In the genomic region with DNA sequence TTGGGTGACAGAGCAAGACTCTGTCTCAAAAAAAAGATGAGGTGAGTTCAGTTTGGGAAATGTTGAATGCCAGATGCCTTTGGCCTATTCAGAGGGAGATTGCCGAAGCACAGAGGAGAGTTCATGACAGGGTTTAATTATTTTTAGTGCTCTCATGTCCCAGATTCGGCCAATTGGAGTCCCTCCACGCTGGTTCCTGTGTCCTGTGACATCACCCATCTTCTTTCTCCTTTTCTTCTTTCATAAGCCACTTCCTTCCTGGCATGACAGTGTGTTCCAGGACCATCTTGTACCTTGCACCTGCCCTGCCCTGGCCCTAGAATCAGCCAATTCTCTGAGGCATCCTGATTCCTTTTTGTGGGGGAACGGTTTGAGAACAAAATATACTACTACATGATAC, we compare ENCODE assay signal across 7 cellular contexts. TPM values are rescaled to one million over a fixed set of nuclear protein-coding genes. Genes with fewer than 3 reads are reported as not detected.
A peak's percentile ranks its signal among the peaks of the same experiment; 100 is the strongest.
DNase-seq lines count a peak whose midpoint lies in the region; ATAC-seq and TF ChIP-seq lines count a peak whose summit lies in the region.
"Not testable (repeated sequence)": the region's sequence is repeated elsewhere in the genome, so short reads cannot be mapped to it uniquely, and the experiment has no call there.

No MANE protein-coding gene starts in this region.

- POLR2A ChIA-PET in activated CD4-positive, alpha-beta T cell treated with anti-CD3 and anti-CD28 coated beads for 36 hours (lab: Charles Lee); naive thymus-derived CD4-positive, alpha-beta T cell (lab: Charles Lee): not testable (repeated sequence)

- not testable (repeated sequence) for H3K36me3 ChIP-seq in DND-41 (ENCODE audit: insufficient read depth, low read length); naive thymus-derived CD4-positive, alpha-beta T cell (ENCODE audit: control insufficient read depth in 2 of 3, insufficient read depth in 3 of 3, low read length in 3 of 3); gastrocnemius medialis; upper lobe of right lung

- not testable (repeated sequence) for TF ChIP-seq POLR2A in gastrocnemius medialis (IDR thresholded peaks at IDR 0.05)

- DNase-seq in DND-41; activated CD4-positive, alpha-beta T cell treated with anti-CD3 and anti-CD28 coated beads for 36 hours; activated T-cell treated with anti-CD3 and anti-CD28 coated beads, Interleukin-2, amount 50 U/mL, for 72 hours; activated naive CD8-positive, alpha-beta T cell treated with anti-CD3 and anti-CD28 coated beads, Interleukin-2, amount 50 U/mL, for 24 hours; naive thymus-derived CD4-positive, alpha-beta T cell; gastrocnemius medialis; upper lobe of right lung: not testable (repeated sequence)

- H3K4me3 Mint-ChIP-seq in activated CD4-positive, alpha-beta T cell treated with anti-CD3 and anti-CD28 coated beads for 36 hours; activated T-cell treated with anti-CD3 and anti-CD28 coated beads, Interleukin-2, amount 50 U/mL, for 72 hours; activated naive CD8-positive, alpha-beta T cell treated with anti-CD3 and anti-CD28 coated beads, Interleukin-2, amount 50 U/mL, for 24 hours; naive thymus-derived CD4-positive, alpha-beta T cell: not testable (repeated sequence)

- H3K4me3 ChIP-seq in DND-41 (ENCODE audit: low read depth in 1 of 2, low read length in 2 of 2); naive thymus-derived CD4-positive, alpha-beta T cell (ENCODE audit: low read length); gastrocnemius medialis; upper lobe of right lung: not testable (repeated sequence)

- H3K4me2 ChIP-seq in DND-41 (ENCODE audit: insufficient read depth, low read length), result not testable (repeated sequence)

- intact Hi-C loops in activated CD4-positive, alpha-beta T cell treated with anti-CD3 and anti-CD28 coated beads for 36 hours (cut with DNase I, micrococcal nuclease); naive thymus-derived CD4-positive, alpha-beta T cell (cut with micrococcal nuclease); gastrocnemius medialis (cut with DNase I; ENCODE audit: low total_unique reads); upper lobe of right lung (cut with DNase I): not testable (repeated sequence)

- H3K4me1 ChIP-seq in DND-41 (ENCODE audit: insufficient read depth, low read length); naive thymus-derived CD4-positive, alpha-beta T cell (ENCODE audit: control insufficient read depth in 2 of 2, insufficient read depth in 2 of 2, low read length in 2 of 2); gastrocnemius medialis; upper lobe of right lung: not testable (repeated sequence)

- H3K9ac ChIP-seq in DND-41 (ENCODE audit: low read depth, low read length), result not testable (repeated sequence)

- not testable (repeated sequence) for H2AFZ ChIP-seq in DND-41 (ENCODE audit: low read depth, low read length)

- H3K9me3 ChIP-seq in DND-41 (ENCODE audit: insufficient read depth, low read length, severe bottlenecking); naive thymus-derived CD4-positive, alpha-beta T cell (ENCODE audit: control insufficient read depth in 2 of 3, low read length in 3 of 3); gastrocnemius medialis; upper lobe of right lung: not testable (repeated sequence)

- H3K4me1 Mint-ChIP-seq in activated CD4-positive, alpha-beta T cell treated with anti-CD3 and anti-CD28 coated beads for 36 hours; activated T-cell treated with anti-CD3 and anti-CD28 coated beads, Interleukin-2, amount 50 U/mL, for 72 hours (ENCODE audit: low read depth); activated naive CD8-positive, alpha-beta T cell treated with anti-CD3 and anti-CD28 coated beads, Interleukin-2, amount 50 U/mL, for 24 hours; naive thymus-derived CD4-positive, alpha-beta T cell: not testable (repeated sequence)

- TF ChIP-seq CTCF in DND-41 (IDR thresholded peaks at IDR 0.05; ENCODE audit: borderline replicate concordance, extremely low read depth, low read length, poor library complexity, severe bottlenecking); gastrocnemius medialis (IDR thresholded peaks at IDR 0.05 in 4 of 5, conservative IDR thresholded peaks at IDR 0.05 in 1 of 5); upper lobe of right lung (IDR thresholded peaks at IDR 0.05): not testable (repeated sequence)

- not testable (repeated sequence) for H4K20me1 ChIP-seq in DND-41 (ENCODE audit: insufficient read depth, low read length)

- CTCF ChIA-PET in activated CD4-positive, alpha-beta T cell treated with anti-CD3 and anti-CD28 coated beads for 36 hours (lab: Charles Lee); naive thymus-derived CD4-positive, alpha-beta T cell (lab: Charles Lee): not testable (repeated sequence)

- not testable (repeated sequence) for H3K79me2 ChIP-seq in DND-41 (ENCODE audit: insufficient read depth, low read length)

- H3K27me3 Mint-ChIP-seq in activated CD4-positive, alpha-beta T cell treated with anti-CD3 and anti-CD28 coated beads for 36 hours; activated T-cell treated with anti-CD3 and anti-CD28 coated beads, Interleukin-2, amount 50 U/mL, for 72 hours (ENCODE audit: low read depth); activated naive CD8-positive, alpha-beta T cell treated with anti-CD3 and anti-CD28 coated beads, Interleukin-2, amount 50 U/mL, for 24 hours; naive thymus-derived CD4-positive, alpha-beta T cell: not testable (repeated sequence)

- H3K27ac Mint-ChIP-seq in activated CD4-positive, alpha-beta T cell treated with anti-CD3 and anti-CD28 coated beads for 36 hours; activated T-cell treated with anti-CD3 and anti-CD28 coated beads, Interleukin-2, amount 50 U/mL, for 72 hours; activated naive CD8-positive, alpha-beta T cell treated with anti-CD3 and anti-CD28 coated beads, Interleukin-2, amount 50 U/mL, for 24 hours; naive thymus-derived CD4-positive, alpha-beta T cell: not testable (repeated sequence)

- in situ Hi-C loops in gastrocnemius medialis (cut with MboI; ENCODE audit: low sequenced_read_pairs in 4 of 4), result not testable (repeated sequence)

- H3K27me3 ChIP-seq in DND-41 (ENCODE audit: insufficient read depth, low read length, poor library complexity); naive thymus-derived CD4-positive, alpha-beta T cell (ENCODE audit: control insufficient read depth in 2 of 2, insufficient read depth in 2 of 2, low read length in 2 of 2); gastrocnemius medialis; upper lobe of right lung: not testable (repeated sequence)

- H3K36me3 Mint-ChIP-seq in activated CD4-positive, alpha-beta T cell treated with anti-CD3 and anti-CD28 coated beads for 36 hours (ENCODE audit: low read depth); activated T-cell treated with anti-CD3 and anti-CD28 coated beads, Interleukin-2, amount 50 U/mL, for 72 hours (ENCODE audit: insufficient read depth in 2 of 2); activated naive CD8-positive, alpha-beta T cell treated with anti-CD3 and anti-CD28 coated beads, Interleukin-2, amount 50 U/mL, for 24 hours (ENCODE audit: low read depth); naive thymus-derived CD4-positive, alpha-beta T cell: not testable (repeated sequence)

- not testable (repeated sequence) for H3K27ac ChIP-seq in DND-41 (ENCODE audit: low read length); naive thymus-derived CD4-positive, alpha-beta T cell (ENCODE audit: low read depth, low read length); gastrocnemius medialis; upper lobe of right lung

- H3K9me3 Mint-ChIP-seq in activated CD4-positive, alpha-beta T cell treated with anti-CD3 and anti-CD28 coated beads for 36 hours (ENCODE audit: low read depth); activated T-cell treated with anti-CD3 and anti-CD28 coated beads, Interleukin-2, amount 50 U/mL, for 72 hours; activated naive CD8-positive, alpha-beta T cell treated with anti-CD3 and anti-CD28 coated beads, Interleukin-2, amount 50 U/mL, for 24 hours; naive thymus-derived CD4-positive, alpha-beta T cell: not testable (repeated sequence)

- ATAC-seq in DND-41 (ENCODE audit: insufficient read depth, low read depth) (peak; percentile 30; the same call in 1 of the 3 replicates), gastrocnemius medialis (peak; percentile 85 to 89), upper lobe of right lung (peak; percentile 1)
- ATAC-seq in activated CD4-positive, alpha-beta T cell treated with anti-CD3 and anti-CD28 coated beads for 36 hours, result peak; percentile 56
- peak; percentile 8 to 61 for ATAC-seq in activated T-cell treated with anti-CD3 and anti-CD28 coated beads, Interleukin-2, amount 50 U/mL, for 72 hours (replicated peaks in 1 of 2)
- ATAC-seq in activated naive CD8-positive, alpha-beta T cell treated with anti-CD3 and anti-CD28 coated beads, Interleukin-2, amount 50 U/mL, for 24 hours, result peak; percentile 26
- peak; percentile 45 for ATAC-seq in naive thymus-derived CD4-positive, alpha-beta T cell

RNA-seq across cellular contexts. Expression of a gene that starts 12.4 kb away (rescaled TPM):
- 1 to 10 TPM; 1.3 to 1.8 TPM for total RNA-seq in activated CD4-positive, alpha-beta T cell treated with anti-CD3 and anti-CD28 coated beads for 36 hours
- 1 to 10 TPM; 1.4 to 2.0 TPM for total RNA-seq in activated T-cell treated with anti-CD3 and anti-CD28 coated beads, Interleukin-2, amount 50 U/mL, for 72 hours
- 1 to 10 TPM; 2.0 to 9.1 (median 6.0) TPM for total RNA-seq in naive thymus-derived CD4-positive, alpha-beta T cell
- polyA plus RNA-seq in naive thymus-derived CD4-positive, alpha-beta T cell, result 1 to 10 TPM in 1 of 2 donors, not detected in 1; 1.4 TPM
- total RNA-seq in gastrocnemius medialis (1 to 10 TPM; 2.9 to 9.7 (median 7.5) TPM), upper lobe of right lung (20.0 TPM)

RNA-seq across cellular contexts. Expression of a gene that starts 17.7 kb away (rescaled TPM):
- 100 to 1,000 TPM in 1 of 2 experiments, 10 to 100 TPM in 1; 66.8 to 125 TPM for total RNA-seq in activated CD4-positive, alpha-beta T cell treated with anti-CD3 and anti-CD28 coated beads for 36 hours
- total RNA-seq in activated T-cell treated with anti-CD3 and anti-CD28 coated beads, Interleukin-2, amount 50 U/mL, for 72 hours, result 10 to 100 TPM; 44.6 to 78.6 TPM
- total RNA-seq in naive thymus-derived CD4-positive, alpha-beta T cell, result 10 to 100 TPM; 19.6 to 46.5 (median 44.3) TPM
- 10 to 100 TPM in 1 of 2 donors, 1 to 10 TPM in 1; 3.4 to 11.9 TPM for polyA plus RNA-seq in naive thymus-derived CD4-positive, alpha-beta T cell
- total RNA-seq in gastrocnemius medialis, result 10 to 100 TPM; 31.6 to 57.4 (median 39.7) TPM
- total RNA-seq in upper lobe of right lung, result 12.0 TPM

RNA-seq across cellular contexts. Expression of a gene that starts 17.9 kb away (rescaled TPM):
- 10 to 100 TPM; 10.8 to 20.3 TPM for total RNA-seq in activated CD4-positive, alpha-beta T cell treated with anti-CD3 and anti-CD28 coated beads for 36 hours
- total RNA-seq in activated T-cell treated with anti-CD3 and anti-CD28 coated beads, Interleukin-2, amount 50 U/mL, for 72 hours, result 10 to 100 TPM; 12.0 to 14.6 TPM
- total RNA-seq in naive thymus-derived CD4-positive, alpha-beta T cell, result 10 to 100 TPM in 4 of 5 experiments, 1 to 10 TPM in 1; 8.6 to 18.9 (median 11.5) TPM
- polyA plus RNA-seq in naive thymus-derived CD4-positive, alpha-beta T cell, result 10 to 100 TPM; 14.0 to 21.2 TPM
- 10 to 100 TPM in 2 of 4 donors, 1 to 10 TPM in 2; 3.3 to 17.6 (median 9.7) TPM for total RNA-seq in gastrocnemius medialis
- 4.3 TPM for total RNA-seq in upper lobe of right lung

RNA-seq across cellular contexts. Expression of a gene that starts 34.1 kb away (rescaled TPM):
- 10 to 100 TPM; 42.1 to 44.3 TPM for total RNA-seq in activated CD4-positive, alpha-beta T cell treated with anti-CD3 and anti-CD28 coated beads for 36 hours
- total RNA-seq in activated T-cell treated with anti-CD3 and anti-CD28 coated beads, Interleukin-2, amount 50 U/mL, for 72 hours, result 10 to 100 TPM; 81.5 to 90.4 TPM
- total RNA-seq in naive thymus-derived CD4-positive, alpha-beta T cell, result 100 to 1,000 TPM in 2 of 5 experiments, 10 to 100 TPM in 3; 73.1 to 189 (median 88.3) TPM
- polyA plus RNA-seq in naive thymus-derived CD4-positive, alpha-beta T cell, result 1 to 10 TPM; 3.7 to 9.5 TPM
- total RNA-seq in gastrocnemius medialis, result 10 to 100 TPM in 2 of 4 donors, 1 to 10 TPM in 2; 6.8 to 28.2 (median 11.5) TPM
- 69.2 TPM for total RNA-seq in upper lobe of right lung

Comparison
In these comparisons a context has a peak if more than half of its experiments do, and no peak if none do; other contexts are left out.
1. ATAC-seq: peak in every context shown above with its lines; median percentile 87 in gastrocnemius medialis; 56 in activated CD4-positive, alpha-beta T cell treated with anti-CD3 and anti-CD28 coated beads for 36 hours; 45 in naive thymus-derived CD4-positive, alpha-beta T cell; 34 in activated T-cell treated with anti-CD3 and anti-CD28 coated beads, Interleukin-2, amount 50 U/mL, for 72 hours; 30 in DND-41; 26 in activated naive CD8-positive, alpha-beta T cell treated with anti-CD3 and anti-CD28 coated beads, Interleukin-2, amount 50 U/mL, for 24 hours; 1 in upper lobe of right lung.